In the genomic region with DNA sequence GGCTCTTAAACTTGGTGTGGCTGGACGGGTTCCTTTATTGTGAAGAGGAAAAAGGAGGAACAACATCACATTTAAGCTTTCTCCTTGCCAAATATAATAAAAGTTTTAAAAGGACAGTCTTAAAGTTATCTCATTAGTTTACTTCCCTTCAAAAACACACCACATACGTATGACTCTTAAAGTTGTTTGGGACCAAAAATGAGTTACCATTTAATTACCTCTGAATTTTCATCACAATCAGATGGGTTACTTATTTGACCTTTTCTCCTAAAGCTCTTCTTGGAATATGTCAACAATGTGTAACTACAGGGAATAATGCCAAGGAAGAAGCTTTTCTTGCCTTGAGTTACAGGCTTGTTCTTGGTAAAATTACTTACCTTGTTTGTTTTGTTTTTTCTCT, we compare ENCODE assay signal across 17 cellular contexts.
"Had no signal": no experiment of that assay in that cellular context is flagged by ENCODE, and none has a peak within 500 bp of the region (broad histone marks: within the 10 kb centered on the region; RNA-seq: fewer than 3 reads in every experiment).

No MANE protein-coding gene starts in this region.

- H3K27ac ChIP-seq: cardiac muscle cell, dorsolateral prefrontal cortex, hepatocyte, left lung, upper lobe of right lung, WERI-Rb-1 had no signal

- H3K9me3 ChIP-seq: left lung, upper lobe of right lung had no signal

- H3K27me3 ChIP-seq: cardiac muscle cell, dorsolateral prefrontal cortex, hepatocyte, left lung, upper lobe of right lung had no signal

- H3K4me2 ChIP-seq: hepatocyte had no signal

- H3K4me3 ChIP-seq: cardiac muscle cell, dorsolateral prefrontal cortex, hepatocyte, left lung, upper lobe of right lung had no signal

- DNase-seq: activated CD4-positive, alpha-beta T cell treated with anti-CD3 and anti-CD28 coated beads for 1 hour; activated gamma-delta T cell treated with Interleukin-2 at 50 U/mL for 16 hours; amniotic stem cell; dorsolateral prefrontal cortex; endodermal cell; left lung; nephron progenitor cell; occipital lobe; posterior cingulate gyrus; stimulated activated CD4-positive, alpha-beta T cell treated with anti-CD3 and anti-CD28 coated beads, Interleukin-1b, Interleukin-23, amount 100 ng/mL, for 48 hours; stimulated activated CD8-positive, alpha-beta memory T cell treated with anti-CD3 and anti-CD28 coated beads, Interleukin-4, amount 100 ng/mL, for 48 hours; stimulated activated naive CD4-positive, alpha-beta T cell; upper lobe of right lung; WERI-Rb-1 had no signal

- ATAC-seq: esophagus mucosa, left lung, upper lobe of right lung had no signal

- H2AFZ ChIP-seq: hepatocyte had no signal
